Comparison of ENCODE assay signal across 11 cellular contexts in the genomic region with DNA sequence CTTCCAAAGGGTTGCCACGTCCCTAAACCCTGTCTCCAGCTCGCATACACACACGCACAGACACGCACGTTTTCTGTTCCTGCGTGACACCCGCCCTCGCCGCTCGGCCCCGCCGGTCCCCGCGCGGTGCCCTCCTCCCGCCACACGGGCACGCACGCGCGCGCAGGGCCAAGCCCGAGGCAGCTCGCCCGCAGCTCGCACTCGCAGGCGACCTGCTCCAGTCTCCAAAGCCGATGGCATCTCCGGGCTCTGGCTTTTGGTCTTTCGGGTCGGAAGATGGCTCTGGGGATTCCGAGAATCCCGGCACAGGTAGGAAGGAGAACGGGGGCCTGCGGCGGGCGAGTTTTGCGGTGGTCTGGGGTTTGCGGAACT. TPM values are rescaled to one million over a fixed set of nuclear protein-coding genes. Genes with fewer than 3 reads are reported as not detected.
DNase-seq lines count a peak whose midpoint lies in the region; ATAC-seq and TF ChIP-seq lines count a peak whose summit lies in the region.
"Had no signal": no experiment of that assay in that cellular context is flagged by ENCODE, and none has a peak within 500 bp of the region (broad histone marks: within the 10 kb centered on the region; RNA-seq: fewer than 3 reads in every experiment).

TSS of gene GAD2 (plus strand) at position 198 of the 372 bp plus-strand sequence. CDS start at position 234, 36 bp downstream.

- H2AFZ ChIP-seq in IMR-90 (replicated peaks; ENCODE audit: low read length, poor library complexity): peak within 1 kb of the TSS; percentile 33
- H2AFZ ChIP-seq in neural cell (ENCODE audit: low read depth, low read length): no peak within 1 kb of the TSS

- H3K79me1 ChIP-seq in IMR-90 (ENCODE audit: low read depth in 1 of 2, low read length in 2 of 2): no peaks in the 10 kb centered on the region

- TF ChIP-seq RAD21 in IMR-90 (IDR thresholded peaks at IDR 0.05; ENCODE audit: low read length): no peak
- no peak for TF ChIP-seq RAD21 in neural cell (conservative IDR thresholded peaks at IDR 0.05)

- intact Hi-C loops in CD8-positive, alpha-beta T cell (cut with DNase I, micrococcal nuclease): no loop called here
- intact Hi-C loops in IMR-90 (cut with micrococcal nuclease): no loop called here
- intact Hi-C loops in aorta (cut with DNase I): no loop called here

- no peak within 1 kb of the TSS for H2AK9ac ChIP-seq in IMR-90 (replicated peaks; ENCODE audit: low read depth, low read length, poor library complexity)

- H3K36me3 ChIP-seq in CD8-positive, alpha-beta T cell (ENCODE audit: insufficient read depth, low read length): no peaks in the 10 kb centered on the region
- H3K36me3 ChIP-seq in IMR-90 (ENCODE audit: control insufficient read depth, insufficient read depth, low read length) (no peaks in the 10 kb centered on the region), neural cell (ENCODE audit: insufficient read depth, low read length) (no peaks in the 10 kb centered on the region), aorta (ENCODE audit: control insufficient read depth in 1 of 2, insufficient read depth in 2 of 2, low read length in 1 of 2) (no peaks in the 10 kb centered on the region)

- TF ChIP-seq EP300 in neural cell (conservative IDR thresholded peaks at IDR 0.05; ENCODE audit: poor library complexity, severe bottlenecking): no peak

- no peak within 1 kb of the TSS for H2BK120ac ChIP-seq in IMR-90 (ENCODE audit: low read depth, low read length)

- H3K4ac ChIP-seq in IMR-90 (ENCODE audit: low read depth, low read length): no peak within 1 kb of the TSS

- H3K4me3 ChIP-seq in CD8-positive, alpha-beta T cell (ENCODE audit: low read depth, low read length): no peak within 1 kb of the TSS
- H3K4me3 ChIP-seq in IMR-90 (ENCODE audit: insufficient read depth, low read depth, low read length) (no peak within 1 kb of the TSS), neural cell (ENCODE audit: low read length) (peak within 1 kb of the TSS; percentile 86), aorta (ENCODE audit: low read length in 2 of 2) (peak within 1 kb of the TSS in 1 of 2 donors; percentile 8)
- H3K4me3 ChIP-seq: lung had no signal

- H3K9me2 ChIP-seq in neural cell (ENCODE audit: insufficient read depth, low read length): no peaks in the 10 kb centered on the region

- H3K4me1 ChIP-seq in CD8-positive, alpha-beta T cell (ENCODE audit: insufficient read depth, low read length): peaks cover 15% of the 10 kb centered on the region
- no peaks in the 10 kb centered on the region for H3K4me1 ChIP-seq in IMR-90 (ENCODE audit: control insufficient read depth, insufficient read depth, low read length)
- H3K4me1 ChIP-seq in aorta (ENCODE audit: control insufficient read depth in 1 of 2, insufficient read depth in 2 of 2, low read length in 2 of 2): no peaks in the 10 kb centered on the region

- dilution Hi-C loops in IMR-90 (cut with HindIII; ENCODE audit: low sequenced_read_pairs, unreplicated experiment): no loop called here

- POLR2A ChIA-PET in CD8-positive, alpha-beta T cell (lab: Charles Lee): no interaction called here
- POLR2A ChIA-PET in IMR-90 (lab: Charles Lee; ENCODE audit: unreplicated experiment): no interaction called here

- H3F3A ChIP-seq in neural cell (ENCODE audit: insufficient read depth, low read length, poor library complexity, severe bottlenecking): peaks cover 7% of the 10 kb centered on the region

- WGBS in IMR-90 (ENCODE audit: extremely low coverage in 2 of 2, insufficient read length in 1 of 2), 2 experiments: 0% methylated on average over 8 of the region's 40 CpGs; no CpG with 5 or more reads in 1 of the 2 experiments
- WGBS in aorta, 2 donors: 1% methylated on average over 40 of the region's 40 CpGs

- no peak within 1 kb of the TSS for H4K91ac ChIP-seq in IMR-90 (ENCODE audit: insufficient read depth, low read depth, low read length)

- H3K9ac ChIP-seq in IMR-90 (ENCODE audit: low read depth, low read length) (no peak within 1 kb of the TSS), neural cell (ENCODE audit: low read length) (peak within 1 kb of the TSS; percentile 99)

- peaks cover 50% of the 10 kb centered on the region for H3K27me3 ChIP-seq in CD8-positive, alpha-beta T cell (ENCODE audit: insufficient read depth, low read length)
- no peaks in the 10 kb centered on the region; the same call in 1 of the 2 replicates for H3K27me3 ChIP-seq in IMR-90 (ENCODE audit: control insufficient read depth, insufficient read depth, low read length)
- no peaks in the 10 kb centered on the region for H3K27me3 ChIP-seq in neural cell (ENCODE audit: insufficient read depth, low read depth, low read length)
- H3K27me3 ChIP-seq in aorta (ENCODE audit: control insufficient read depth in 1 of 2, insufficient read depth in 2 of 2, low read length in 1 of 2): peaks cover 0 to 4% of the 10 kb centered on the region in 2 donors

- in situ Hi-C loops in IMR-90 (cut with MboI; ENCODE audit: low sequenced_read_pairs): no loop called here

- no peak within 1 kb of the TSS for H3K14ac ChIP-seq in IMR-90 (replicated peaks; ENCODE audit: low read depth, low read length)

- no peak for TF ChIP-seq CTCF in CD8-positive, alpha-beta T cell (IDR thresholded peaks at IDR 0.05)
- TF ChIP-seq CTCF in IMR-90 (conservative IDR thresholded peaks at IDR 0.05; ENCODE audit: low read depth, low read length) (no peak), neural cell (IDR thresholded peaks at IDR 0.05; ENCODE audit: poor library complexity, severe bottlenecking) (no peak), GM10266 (IDR thresholded peaks at IDR 0.05; ENCODE audit: control insufficient read depth, insufficient read depth, low read depth, missing control alignments) (no peak)

- no peaks in the 10 kb centered on the region for H3K9me3 ChIP-seq in CD8-positive, alpha-beta T cell (ENCODE audit: low read length)
- H3K9me3 ChIP-seq in IMR-90 (ENCODE audit: control insufficient read depth, insufficient read depth, low read length) (peaks cover 7% of the 10 kb centered on the region; the same call in 1 of the 2 replicates), neural cell (ENCODE audit: low read length) (no peaks in the 10 kb centered on the region), aorta (ENCODE audit: control insufficient read depth, low read length) (peaks cover 1% of the 10 kb centered on the region)

- no peak within 1 kb of the TSS for H3K4me2 ChIP-seq in IMR-90 (ENCODE audit: low read depth, low read length)
- peak within 1 kb of the TSS; percentile 72 for H3K4me2 ChIP-seq in neural cell (ENCODE audit: low read length)

- no peak within 1 kb of the TSS for H4K8ac ChIP-seq in IMR-90 (ENCODE audit: low read depth in 2 of 2, low read length in 2 of 2)

- H2BK5ac ChIP-seq in IMR-90 (ENCODE audit: low read depth, low read length, poor library complexity, severe bottlenecking): no peak within 1 kb of the TSS

- no peak for DNase-seq in CD8-positive, alpha-beta T cell
- DNase-seq in IMR-90: no peak
- DNase-seq in GM19238 (ENCODE audit: insufficient read length, low spot score): no peak
- no peak for DNase-seq in pons (ENCODE audit: low spot score)
- no peak for DNase-seq in GM10266 (ENCODE audit: extremely low spot score)
- DNase-seq in aorta: no peak
- DNase-seq: GF-D8 had no signal

- peaks cover 69% of the 10 kb centered on the region for H3K27me3 Mint-ChIP-seq in CD8-positive, alpha-beta T cell (ENCODE audit: low read depth)

- peaks cover 95% of the 10 kb centered on the region for H3K79me2 ChIP-seq in neural cell (replicated peaks; ENCODE audit: insufficient read depth, low read length)

- no peak within 1 kb of the TSS for H3K27ac Mint-ChIP-seq in CD8-positive, alpha-beta T cell

- H3K36me3 Mint-ChIP-seq in CD8-positive, alpha-beta T cell: no peaks in the 10 kb centered on the region

- H3K9me3 Mint-ChIP-seq in CD8-positive, alpha-beta T cell: no peaks in the 10 kb centered on the region

- no peak for TF ChIP-seq POLR2A in IMR-90 (IDR thresholded peaks at IDR 0.05; ENCODE audit: low read depth, low read length)

- no peak within 1 kb of the TSS for H2BK15ac ChIP-seq in IMR-90 (ENCODE audit: low read depth, low read length)

- peak within 1 kb of the TSS; percentile 65 for H3K4me3 Mint-ChIP-seq in CD8-positive, alpha-beta T cell

- H3K18ac ChIP-seq in IMR-90 (ENCODE audit: low read depth, low read length): no peak within 1 kb of the TSS

- CTCF ChIA-PET in CD8-positive, alpha-beta T cell (lab: Charles Lee): no interaction called here
- CTCF ChIA-PET in IMR-90 (lab: Yijun Ruan, JAX): no interaction called here

- no TSS peak for BruUV-seq in IMR-90 (replicated peaks; lab: Mats Ljungman, UMichigan)

- H2BK20ac ChIP-seq in IMR-90 (ENCODE audit: low read depth, low read length): no peak within 1 kb of the TSS

- H3K23ac ChIP-seq in IMR-90 (ENCODE audit: low read depth, low read length): no peak within 1 kb of the TSS

- no peaks in the 10 kb centered on the region for H3K9me1 ChIP-seq in IMR-90 (ENCODE audit: insufficient read depth, low read length)

- peaks cover 30% of the 10 kb centered on the region for H3K4me1 Mint-ChIP-seq in CD8-positive, alpha-beta T cell (ENCODE audit: low read depth)

- H4K5ac ChIP-seq in IMR-90 (ENCODE audit: low read depth, low read length): no peak within 1 kb of the TSS

- no peaks in the 10 kb centered on the region for H4K20me1 ChIP-seq in IMR-90 (ENCODE audit: insufficient read depth, low read length)
- H4K20me1 ChIP-seq in neural cell (ENCODE audit: insufficient read depth): no peaks in the 10 kb centered on the region

- ATAC-seq in CD8-positive, alpha-beta T cell: no peak
- ATAC-seq in IMR-90 (ENCODE audit: low read depth): no peak
- no peak for ATAC-seq in aorta (ENCODE audit: low FRiP score)

- H3K56ac ChIP-seq in IMR-90 (ENCODE audit: extremely low read depth, insufficient read depth, low read length): no peak within 1 kb of the TSS

- no peak within 1 kb of the TSS for H2AK5ac ChIP-seq in IMR-90 (ENCODE audit: low read depth, low read length)

- no peak within 1 kb of the TSS for H3K27ac ChIP-seq in CD8-positive, alpha-beta T cell (ENCODE audit: low read depth, low read length)
- H3K27ac ChIP-seq in IMR-90 (ENCODE audit: insufficient read depth, low read length) (no peak within 1 kb of the TSS), cingulate gyrus (ENCODE audit: low read depth, low read length) (peak within 1 kb of the TSS; percentile 19), neural cell (ENCODE audit: low read length) (peak within 1 kb of the TSS; percentile 98), aorta (ENCODE audit: low read depth in 1 of 2, low read length in 2 of 2) (no peak within 1 kb of the TSS)
- H3K27ac ChIP-seq: RWPE1 had no signal

TF ChIP-seq in IMR-90, 13 proteins besides CTCF, POLR2A, EP300 and RAD21 (continues in another document):
- TF ChIP-seq RFX5 (IDR thresholded peaks at IDR 0.05; ENCODE audit: low read depth, low read length) (no peak), SMC3 (IDR thresholded peaks at IDR 0.05; ENCODE audit: low read depth, low read length) (no peak)

RNA-seq across cellular contexts. Expression of gene GAD2, which starts in this region (rescaled TPM):
- not detected for total RNA-seq in CD8-positive, alpha-beta T cell
- total RNA-seq in IMR-90 (2012; rRNA removed): not detected in 2 replicates
- polyA plus RNA-seq in IMR-90 (2012; rRNA removed): not detected in 2 replicates
- polyA plus RNA-seq in IMR-90 (2012; cell fraction: cytosol; rRNA removed): not detected in 2 replicates
- not detected in 2 replicates for polyA plus RNA-seq in IMR-90 (2012; cell fraction: nucleus; rRNA removed; ENCODE audit: low replicate concordance)
- polyA plus RNA-seq in neural cell: 192 and 200 TPM in 2 replicates
- 97.1 and 126 TPM in 2 replicates for polyA minus RNA-seq in neural cell
- total RNA-seq in aorta: not detected
- not detected for polyA plus RNA-seq in aorta
- total RNA-seq: lung had no signal
- polyA plus RNA-seq: lung had no signal

Comparison
In these comparisons a context has a peak if more than half of its experiments do, and no peak if none do; other contexts are left out.
1. RNA of gene GAD2 (polyA plus RNA-seq): 192 to 200 TPM in neural cell; not detected in IMR-90 and not detected in aorta; every median in the first group is over 100 times any median in the second.
2. H3K27ac ChIP-seq: peak in cingulate gyrus (single experiment) and neural cell (single experiment); none in CD8-positive, alpha-beta T cell (single experiment), IMR-90 (single experiment) and aorta (0 of 2).